In the genomic region with DNA sequence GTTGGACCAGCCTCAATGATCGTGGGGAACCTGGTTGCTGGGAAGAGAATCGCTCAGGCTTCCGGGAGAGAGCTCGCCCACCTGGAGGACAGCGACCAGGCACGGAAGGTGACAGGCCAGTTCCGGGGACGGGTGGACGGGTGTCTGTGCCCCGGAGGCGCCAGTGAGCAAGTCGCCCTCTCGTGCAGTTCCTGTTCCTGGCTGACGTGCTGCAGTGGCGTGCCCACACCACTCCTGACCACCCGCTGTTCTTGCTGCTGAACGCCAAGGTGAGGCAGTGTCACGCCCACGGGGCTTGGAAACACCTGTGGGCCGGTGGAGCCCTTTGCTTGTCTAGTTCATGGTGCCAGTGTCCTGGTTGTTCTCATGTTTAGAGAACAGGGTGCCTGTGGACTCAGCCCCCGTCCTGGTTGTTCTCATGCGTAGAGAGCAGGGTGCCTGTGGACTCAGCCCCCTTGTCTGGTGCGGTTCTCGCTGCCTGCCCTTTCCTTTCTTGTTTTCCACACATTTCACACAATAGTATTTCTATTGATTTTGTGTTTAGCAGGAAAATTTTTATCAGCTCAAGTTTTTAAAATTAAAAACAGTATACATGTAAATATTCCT, we compare ENCODE assay signal across 9 cellular contexts. TPM values are rescaled to one million over a fixed set of nuclear protein-coding genes. Genes with fewer than 3 reads are reported as not detected.
DNase-seq lines count a peak whose midpoint lies in the region; ATAC-seq and TF ChIP-seq lines count a peak whose summit lies in the region.
"Had no signal": no experiment of that assay in that cellular context is flagged by ENCODE, and none has a peak within 500 bp of the region (broad histone marks: within the 10 kb centered on the region; RNA-seq: fewer than 3 reads in every experiment).

No MANE protein-coding gene starts in this region.

- H3K36me3 Mint-ChIP-seq in CD4-positive, alpha-beta T cell (ENCODE audit: low read depth) = peaks cover 68% of the 10 kb centered on the region
- H3K36me3 Mint-ChIP-seq in activated naive CD8-positive, alpha-beta T cell treated with anti-CD3 and anti-CD28 coated beads, Interleukin-2, amount 50 U/mL, for 24 hours (ENCODE audit: low read depth) = peaks cover 16% of the 10 kb centered on the region

- H3K14ac ChIP-seq in neuronal stem cell (ENCODE audit: low read length) = no peak overlapping the region

- H4K91ac ChIP-seq in neuronal stem cell (ENCODE audit: low read depth, low read length, poor library complexity) = peak overlapping the region; percentile 33

- H3K79me2 ChIP-seq in Karpas-422 (ENCODE audit: low read length) = no peaks in the 10 kb centered on the region

- H2BK12ac ChIP-seq in neuronal stem cell (ENCODE audit: low read length) = peak overlapping the region; percentile 65

- H3K18ac ChIP-seq in neuronal stem cell (ENCODE audit: low read length) = no peak overlapping the region

- H2AK5ac ChIP-seq in neuronal stem cell (ENCODE audit: low read depth, low read length) = no peak overlapping the region

- no peak overlapping the region for H3K9ac ChIP-seq in neuronal stem cell (ENCODE audit: low read depth, low read length, poor library complexity)
- no peak overlapping the region for H3K9ac ChIP-seq in Karpas-422 (ENCODE audit: low read length)

- H3K27ac ChIP-seq in CD4-positive, alpha-beta T cell (ENCODE audit: low read depth, low read length) = peak overlapping the region; percentile 87
- H3K27ac ChIP-seq in WERI-Rb-1 (no peak overlapping the region), neuronal stem cell (replicated peaks; ENCODE audit: low read length) (no peak overlapping the region), Karpas-422 (ENCODE audit: low read length) (no peak overlapping the region)

- H3K4me1 ChIP-seq in neuronal stem cell (ENCODE audit: control insufficient read depth in 2 of 2, insufficient read depth in 1 of 2, low read depth in 1 of 2, low read length in 2 of 2) (no peaks in the 10 kb centered on the region), Karpas-422 (ENCODE audit: low read length) (no peaks in the 10 kb centered on the region)

- H3K4me3 ChIP-seq in WERI-Rb-1 (ENCODE audit: low read depth, low read length) (no peak overlapping the region), neuronal stem cell (ENCODE audit: low read length in 2 of 2) (peak overlapping the region in 1 of 2 donors; percentile 33), Karpas-422 (ENCODE audit: low read length) (no peak overlapping the region)

- peaks cover 2% of the 10 kb centered on the region for H3K9me3 Mint-ChIP-seq in CD4-positive, alpha-beta T cell
- no peaks in the 10 kb centered on the region for H3K9me3 Mint-ChIP-seq in activated naive CD8-positive, alpha-beta T cell treated with anti-CD3 and anti-CD28 coated beads, Interleukin-2, amount 50 U/mL, for 24 hours

- no peaks in the 10 kb centered on the region for H3K27me3 Mint-ChIP-seq in CD4-positive, alpha-beta T cell
- H3K27me3 Mint-ChIP-seq in activated naive CD8-positive, alpha-beta T cell treated with anti-CD3 and anti-CD28 coated beads, Interleukin-2, amount 50 U/mL, for 24 hours = no peaks in the 10 kb centered on the region

- no peak overlapping the region for H2BK5ac ChIP-seq in neuronal stem cell (ENCODE audit: low read length)

- H2AFZ ChIP-seq in neuronal stem cell (ENCODE audit: low read length) = no peak overlapping the region
- no peak overlapping the region for H2AFZ ChIP-seq in Karpas-422 (ENCODE audit: low read length)

- no peak for ATAC-seq in CD4-positive, alpha-beta T cell (ENCODE audit: poor library complexity)
- ATAC-seq in activated naive CD8-positive, alpha-beta T cell treated with anti-CD3 and anti-CD28 coated beads, Interleukin-2, amount 50 U/mL, for 24 hours = peak; percentile 71
- ATAC-seq in HG02678 (IDR thresholded peaks at IDR 0.05; ENCODE audit: unreplicated experiment) = no peak
- no peak for ATAC-seq in HG03571 (IDR thresholded peaks at IDR 0.05; ENCODE audit: unreplicated experiment)
- ATAC-seq: Panc1 had no signal

- no peaks in the 10 kb centered on the region for H3K9me2 ChIP-seq in Karpas-422 (replicated peaks; ENCODE audit: insufficient read depth, low read length)

- H3K36me3 ChIP-seq in WERI-Rb-1 (peaks cover 68% of the 10 kb centered on the region), neuronal stem cell (replicated peaks in 1 of 2; ENCODE audit: control insufficient read depth in 2 of 2, insufficient read depth in 2 of 2, low read length in 2 of 2) (peaks cover 41 to 97% of the 10 kb centered on the region in 2 donors), Karpas-422 (ENCODE audit: insufficient read depth, low read length) (peaks cover 22% of the 10 kb centered on the region; the same call in 1 of the 2 replicates)

- CTCF ChIA-PET in CD4-positive, alpha-beta T cell (lab: Charles Lee) = interaction anchor here (0.9 to 2.7 kb wide), 7 partner anchors 8 to 88 kb away, joined by 3 to 12 read pairs (median 3); a partner anchor contains a TSS

- peaks cover 77% of the 10 kb centered on the region for H3K4me1 Mint-ChIP-seq in CD4-positive, alpha-beta T cell (ENCODE audit: low read depth)
- peaks cover 51% of the 10 kb centered on the region for H3K4me1 Mint-ChIP-seq in activated naive CD8-positive, alpha-beta T cell treated with anti-CD3 and anti-CD28 coated beads, Interleukin-2, amount 50 U/mL, for 24 hours

- peaks cover 1% of the 10 kb centered on the region for H3K79me1 ChIP-seq in neuronal stem cell (ENCODE audit: low read depth, low read length)

- H3K23ac ChIP-seq in neuronal stem cell (ENCODE audit: low read depth, low read length, poor library complexity) = peak overlapping the region; percentile 26

- H3K4me2 ChIP-seq in neuronal stem cell (ENCODE audit: insufficient read depth, low read length, poor library complexity, severe bottlenecking) (no peak overlapping the region), Karpas-422 (ENCODE audit: low read depth, low read length, poor library complexity, severe bottlenecking) (no peak overlapping the region)

- H3K4me3 Mint-ChIP-seq in CD4-positive, alpha-beta T cell = peak overlapping the region; percentile 74
- H3K4me3 Mint-ChIP-seq in activated naive CD8-positive, alpha-beta T cell treated with anti-CD3 and anti-CD28 coated beads, Interleukin-2, amount 50 U/mL, for 24 hours = peak overlapping the region; percentile 68

- peak in 7 of 10 experiments; percentile 13 to 56 (median 21) for DNase-seq in CD4-positive, alpha-beta T cell
- DNase-seq in WERI-Rb-1 (no peak), neuronal stem cell (ENCODE audit: low spot score) (no peak), Karpas-422 (no peak), NCI-H2107 (lab: John Stamatoyannopoulos, UW) (no peak)
- DNase-seq in activated naive CD8-positive, alpha-beta T cell treated with anti-CD3 and anti-CD28 coated beads, Interleukin-2, amount 50 U/mL, for 24 hours = peak; percentile 58

- no peak overlapping the region for H2BK120ac ChIP-seq in neuronal stem cell (ENCODE audit: low read depth, low read length)

- no peaks in the 10 kb centered on the region for H3K9me3 ChIP-seq in CD4-positive, alpha-beta T cell (ENCODE audit: control insufficient read depth, low read length)
- H3K9me3 ChIP-seq in WERI-Rb-1 (ENCODE audit: severe bottlenecking) (no peaks in the 10 kb centered on the region), neuronal stem cell (replicated peaks in 1 of 2; ENCODE audit: control insufficient read depth in 2 of 2, insufficient read depth in 1 of 2, low read depth in 1 of 2, low read length in 2 of 2) (peaks cover 0 to 13% of the 10 kb centered on the region in 2 donors), Karpas-422 (ENCODE audit: low read length) (no peaks in the 10 kb centered on the region)

- no peak overlapping the region for H3K4ac ChIP-seq in neuronal stem cell (ENCODE audit: low read length)

- no CpG with 5 or more reads among the region's 24 CpGs for WGBS in neuronal stem cell (ENCODE audit: extremely low coverage in 2 of 2, insufficient read length in 2 of 2, insufficient replicate concordance in 1 of 2), 2 donors

- intact Hi-C loops in CD4-positive, alpha-beta T cell (cut with DNase I, micrococcal nuclease) = loop anchor here (1.0 to 5.0 kb wide), 4 partner anchors 10 to 94 kb away; a partner anchor contains a TSS

- H3K27ac Mint-ChIP-seq in CD4-positive, alpha-beta T cell = peak overlapping the region; percentile 98
- H3K27ac Mint-ChIP-seq in activated naive CD8-positive, alpha-beta T cell treated with anti-CD3 and anti-CD28 coated beads, Interleukin-2, amount 50 U/mL, for 24 hours = peak overlapping the region; percentile 74

- no peak overlapping the region for H4K8ac ChIP-seq in neuronal stem cell (ENCODE audit: low read depth, low read length)

- no peaks in the 10 kb centered on the region for H4K20me1 ChIP-seq in Karpas-422 (ENCODE audit: insufficient read depth, low read depth, low read length)

- POLR2A ChIA-PET in CD4-positive, alpha-beta T cell (lab: Charles Lee) = interaction anchor here (0.6 to 5.4 kb wide), 25 partner anchors 9 to 381 kb away, joined by 3 to 130 read pairs (median 4); a partner anchor contains a TSS

- no peaks in the 10 kb centered on the region for H3K27me3 ChIP-seq in CD4-positive, alpha-beta T cell (ENCODE audit: control insufficient read depth, insufficient read depth, low read length)
- H3K27me3 ChIP-seq in WERI-Rb-1 (ENCODE audit: insufficient read depth, low read depth, severe bottlenecking) (no peaks in the 10 kb centered on the region), neuronal stem cell (ENCODE audit: control insufficient read depth in 3 of 3, insufficient read depth in 3 of 3, low read depth in 1 of 3, low read length in 3 of 3) (no peaks in the 10 kb centered on the region), Karpas-422 (ENCODE audit: low read length) (no peaks in the 10 kb centered on the region)

- TF ChIP-seq CTCF in CD4-positive, alpha-beta T cell (IDR thresholded peaks at IDR 0.05) = no peak
- peak; percentile 19; the same call in 1 of the 2 replicates for TF ChIP-seq CTCF in WERI-Rb-1 (IDR thresholded peaks at IDR 0.05; ENCODE audit: low read depth, low read length)

- H2BK15ac ChIP-seq in neuronal stem cell (ENCODE audit: low read length) = no peak overlapping the region

RNA-seq across cellular contexts. Expression of a gene that starts 53.1 kb away (rescaled TPM):
- under 1 TPM; 0.47 to 0.52 TPM for total RNA-seq in CD4-positive, alpha-beta T cell
- polyA plus RNA-seq in neuronal stem cell (2013, experiment 1 of 2) = 1.1 TPM
- polyA plus RNA-seq in neuronal stem cell (2013, experiment 2 of 2) = 0.96 TPM
- total RNA-seq in Karpas-422 (2014; rRNA removed; shearing (Covaris generic); ENCODE audit: low replicate concordance) = not detected in 2 replicates

Comparison
In these comparisons a context has a peak if more than half of its experiments do, and no peak if none do; other contexts are left out.
1. DNase-seq: peak in CD4-positive, alpha-beta T cell (7 of 10) and activated naive CD8-positive, alpha-beta T cell treated with anti-CD3 and anti-CD28 coated beads, Interleukin-2, amount 50 U/mL, for 24 hours (single experiment); none in WERI-Rb-1 (single experiment), neuronal stem cell (single experiment), Karpas-422 (single experiment) and NCI-H2107 (single experiment).